In the genomic region with DNA sequence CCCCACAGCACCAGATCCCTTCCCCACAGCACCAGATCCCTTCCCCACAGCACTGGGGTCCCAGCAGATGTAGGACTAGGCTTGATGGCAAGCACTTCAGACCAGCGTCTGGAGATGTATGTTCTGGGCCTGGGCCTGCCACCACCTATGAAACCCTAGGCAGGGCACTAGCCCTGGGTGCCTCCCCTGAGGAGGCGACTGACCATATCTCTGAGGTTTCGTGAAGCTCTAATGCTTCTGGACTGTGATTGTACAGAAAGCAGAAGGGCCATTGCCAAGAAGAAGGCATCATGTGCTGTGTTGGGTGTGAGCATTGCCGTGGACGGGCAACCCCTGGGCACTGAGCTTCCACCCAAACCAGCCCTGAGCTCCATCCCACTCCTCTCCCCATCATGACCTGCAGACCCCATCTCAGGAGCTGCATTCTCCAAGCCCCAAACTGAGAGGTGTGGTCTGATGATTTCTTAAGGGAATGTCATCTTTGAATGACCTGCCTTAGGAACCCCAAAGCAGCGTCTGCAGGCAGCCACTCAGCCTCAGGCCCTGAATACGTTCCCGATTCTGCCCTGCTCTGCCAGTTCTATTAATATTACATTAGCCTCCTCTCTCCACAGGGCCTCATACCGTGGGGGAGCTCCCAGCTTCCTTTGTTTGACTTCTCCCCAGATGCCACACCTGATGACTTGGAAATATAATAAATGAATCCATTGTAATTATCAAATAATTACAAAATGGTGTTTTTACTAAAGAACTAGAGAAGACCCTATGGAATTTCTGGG, we compare ENCODE assay signal across 1 cellular context.
TF ChIP-seq lines count a peak whose summit lies in the region.

No MANE protein-coding gene starts in this region.

TF ChIP-seq in K562, 482 proteins besides CTCF, POLR2A, EP300 and RAD21:
- no peak for TF ChIP-seq BRCA1 (IDR thresholded peaks at IDR 0.05)
- TF ChIP-seq BRCA1 (CRISPR knock-in tag; IDR thresholded peaks at IDR 0.05), result no peak
- no peak for TF ChIP-seq TCFL5 (CRISPR knock-in tag; conservative IDR thresholded peaks at IDR 0.05)
- TF ChIP-seq, protein P1, sequence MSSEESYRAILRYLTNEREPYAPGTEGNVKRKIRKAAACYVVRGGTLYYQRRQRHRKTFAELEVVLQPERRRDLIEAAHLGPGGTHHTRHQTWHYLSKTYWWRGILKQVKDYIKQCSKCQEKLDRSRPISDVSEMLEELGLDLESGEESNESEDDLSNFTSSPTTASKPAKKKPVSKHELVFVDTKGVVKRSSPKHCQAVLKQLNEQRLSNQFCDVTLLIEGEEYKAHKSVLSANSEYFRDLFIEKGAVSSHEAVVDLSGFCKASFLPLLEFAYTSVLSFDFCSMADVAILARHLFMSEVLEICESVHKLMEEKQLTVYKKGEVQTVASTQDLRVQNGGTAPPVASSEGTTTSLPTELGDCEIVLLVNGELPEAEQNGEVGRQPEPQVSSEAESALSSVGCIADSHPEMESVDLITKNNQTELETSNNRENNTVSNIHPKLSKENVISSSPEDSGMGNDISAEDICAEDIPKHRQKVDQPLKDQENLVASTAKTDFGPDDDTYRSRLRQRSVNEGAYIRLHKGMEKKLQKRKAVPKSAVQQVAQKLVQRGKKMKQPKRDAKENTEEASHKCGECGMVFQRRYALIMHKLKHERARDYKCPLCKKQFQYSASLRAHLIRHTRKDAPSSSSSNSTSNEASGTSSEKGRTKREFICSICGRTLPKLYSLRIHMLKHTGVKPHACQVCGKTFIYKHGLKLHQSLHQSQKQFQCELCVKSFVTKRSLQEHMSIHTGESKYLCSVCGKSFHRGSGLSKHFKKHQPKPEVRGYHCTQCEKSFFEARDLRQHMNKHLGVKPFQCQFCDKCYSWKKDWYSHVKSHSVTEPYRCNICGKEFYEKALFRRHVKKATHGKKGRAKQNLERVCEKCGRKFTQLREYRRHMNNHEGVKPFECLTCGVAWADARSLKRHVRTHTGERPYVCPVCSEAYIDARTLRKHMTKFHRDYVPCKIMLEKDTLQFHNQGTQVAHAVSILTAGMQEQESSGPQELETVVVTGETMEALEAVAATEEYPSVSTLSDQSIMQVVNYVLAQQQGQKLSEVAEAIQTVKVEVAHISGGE (CRISPR knock-in tag; IDR thresholded peaks at IDR 0.05), result peak in 1 of 3 experiments; percentile 3; a peak in 1 of 6 replicates
